In the genomic region with DNA sequence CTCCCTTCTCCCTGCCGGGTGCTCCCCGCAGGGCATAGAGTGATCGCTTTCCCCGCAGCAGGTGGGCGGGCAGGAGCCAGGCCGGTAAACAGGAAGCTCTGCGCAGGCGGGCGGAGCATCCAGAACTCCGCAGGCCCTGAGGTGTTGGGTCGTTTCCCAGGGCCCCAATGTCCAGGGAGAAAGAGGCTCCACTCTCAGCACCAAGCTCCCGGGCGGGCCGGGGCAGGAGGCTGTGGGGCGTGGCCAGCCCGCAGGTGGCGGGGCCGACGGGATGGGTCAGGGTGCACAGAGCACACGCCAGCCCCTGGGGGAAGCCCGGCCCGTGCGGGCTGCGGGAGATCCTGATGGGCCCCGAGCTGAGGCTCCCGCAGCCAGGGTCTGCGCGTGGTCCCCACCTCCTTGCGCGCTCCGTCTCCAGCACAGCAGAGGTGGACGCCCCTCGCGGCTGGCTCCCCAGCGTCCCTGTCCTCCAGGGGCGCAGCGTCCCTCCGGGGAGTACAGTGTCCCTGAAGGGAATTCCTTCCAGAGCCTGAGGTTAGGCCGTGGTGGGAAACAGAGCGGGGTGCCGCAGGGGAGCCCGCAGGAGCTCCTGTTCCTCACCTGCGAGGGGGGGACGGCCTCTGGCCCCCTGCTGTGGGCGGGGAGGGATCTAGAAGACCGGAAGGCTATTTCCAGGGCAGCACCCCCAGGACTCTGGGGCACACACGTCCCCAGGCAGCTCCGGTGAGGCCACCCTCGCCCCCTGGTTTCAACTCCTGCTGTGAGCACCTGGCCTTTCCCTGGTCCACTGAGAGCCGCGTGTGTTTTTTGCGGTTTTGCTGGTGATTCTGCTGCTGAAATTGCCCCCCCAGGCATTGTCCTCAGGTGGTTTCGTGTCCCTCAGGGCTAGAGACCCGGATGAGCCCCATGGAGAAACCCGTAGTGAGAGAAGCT, we compare ENCODE assay signal across 8 cellular contexts. TPM values are rescaled to one million over a fixed set of nuclear protein-coding genes. Genes with fewer than 3 reads are reported as not detected.
DNase-seq lines count a peak whose midpoint lies in the region; ATAC-seq and TF ChIP-seq lines count a peak whose summit lies in the region.

No MANE protein-coding gene starts in this region.

- no peak overlapping the region for H3K4me2 ChIP-seq in PC-3 (ENCODE audit: low read length)

- 45% methylated on average over 28 of the region's 55 CpGs for WGBS in suprapubic skin

- H3K4me3 Mint-ChIP-seq in type B pancreatic cell: no peak overlapping the region

- ATAC-seq in PC-3: no peak

- peaks cover 11% of the 10 kb centered on the region for H3K36me3 Mint-ChIP-seq in type B pancreatic cell

- H3K9ac ChIP-seq in PC-3 (ENCODE audit: low read length): no peak overlapping the region

- no peak for TF ChIP-seq CTCF in kidney epithelial cell (IDR thresholded peaks at IDR 0.05; ENCODE audit: insufficient read depth, low read length, poor library complexity, severe bottlenecking)
- no peak for TF ChIP-seq CTCF in suprapubic skin (IDR thresholded peaks at IDR 0.05)
- TF ChIP-seq CTCF in type B pancreatic cell (conservative IDR thresholded peaks at IDR 0.05): no peak
- TF ChIP-seq CTCF in PC-3 (conservative IDR thresholded peaks at IDR 0.05; ENCODE audit: low read depth, low read length): no peak

- no peaks in the 10 kb centered on the region for H3K9me3 Mint-ChIP-seq in type B pancreatic cell

- intact Hi-C loops in PC-3 (cut with micrococcal nuclease): no loop called here

- POLR2A ChIA-PET in PC-3 (lab: Charles Lee; ENCODE audit: unreplicated experiment): no interaction called here

- no peak overlapping the region for H3K27ac Mint-ChIP-seq in type B pancreatic cell

- no peak for TF ChIP-seq POLR2A in suprapubic skin (IDR thresholded peaks at IDR 0.05)

- BruUV-seq in PC-3 (replicated peaks; lab: Mats Ljungman, UMichigan): no TSS peak

- no peaks in the 10 kb centered on the region for H3K9me3 ChIP-seq in suprapubic skin
- H3K9me3 ChIP-seq in PC-3 (ENCODE audit: low read length): no peaks in the 10 kb centered on the region

- no peaks in the 10 kb centered on the region for H3K9me2 ChIP-seq in PC-3 (replicated peaks; ENCODE audit: low read length)

- peaks cover 2% of the 10 kb centered on the region for H3K36me3 ChIP-seq in kidney epithelial cell (ENCODE audit: control insufficient read depth, insufficient read depth, low read length)
- H3K36me3 ChIP-seq in suprapubic skin: peaks cover 10% of the 10 kb centered on the region
- peaks cover 11% of the 10 kb centered on the region for H3K36me3 ChIP-seq in PC-3 (ENCODE audit: low read depth, low read length)

- H3K4me3 ChIP-seq in kidney epithelial cell (ENCODE audit: low read depth, low read length) (peak overlapping the region; percentile 16), suprapubic skin (peak overlapping the region; percentile 18), PC-3 (ENCODE audit: low read length) (no peak overlapping the region)

- H3K4me1 ChIP-seq in suprapubic skin (peaks cover 16% of the 10 kb centered on the region), PC-3 (ENCODE audit: insufficient read depth, low read length) (no peaks in the 10 kb centered on the region)

- CTCF ChIA-PET in PC-3 (lab: Charles Lee): no interaction called here

- peaks cover 15% of the 10 kb centered on the region; the same call in 1 of the 2 replicates for H3K79me2 ChIP-seq in PC-3 (ENCODE audit: low read length)

- peaks cover 23% of the 10 kb centered on the region for H3K4me1 Mint-ChIP-seq in type B pancreatic cell (ENCODE audit: unreplicated experiment)

- H3F3A ChIP-seq in PC-3 (ENCODE audit: low read length, unreplicated experiment): no peaks in the 10 kb centered on the region

- DNase-seq in activated CD8-positive, alpha-beta memory T cell treated with anti-CD3 and anti-CD28 coated beads for 24 hours: peak; percentile 72
- DNase-seq in activated CD8-positive, alpha-beta memory T cell treated with anti-CD3 and anti-CD28 coated beads, Interleukin-2, amount 50 U/mL, for 48 hours: no peak
- DNase-seq in activated effector memory CD4-positive, alpha-beta T cell treated with Interleukin-2 at 50 U/mL for 16 hours: peak; percentile 36
- DNase-seq in kidney epithelial cell (ENCODE audit: low read depth): no peak
- DNase-seq in suprapubic skin (ENCODE audit: low spot score in 2 of 2): no peak
- no peak for DNase-seq in type B pancreatic cell (ENCODE audit: extremely low spot score, unreplicated experiment)
- DNase-seq in PC-3: no peak
- no peak for DNase-seq in AG08395 (ENCODE audit: low spot score)

- H3K27ac ChIP-seq in suprapubic skin (no peak overlapping the region), PC-3 (ENCODE audit: low read length) (no peak overlapping the region)

- H3K27me3 ChIP-seq in kidney epithelial cell (ENCODE audit: control insufficient read depth, insufficient read depth, low read length) (no peaks in the 10 kb centered on the region), suprapubic skin (no peaks in the 10 kb centered on the region), PC-3 (ENCODE audit: low read length) (no peaks in the 10 kb centered on the region)

- no peaks in the 10 kb centered on the region for H3K27me3 Mint-ChIP-seq in type B pancreatic cell

- no peak for TF ChIP-seq EP300 in suprapubic skin (IDR thresholded peaks at IDR 0.05)

- H4K20me1 ChIP-seq in PC-3 (ENCODE audit: low read length): no peaks in the 10 kb centered on the region

- H2AFZ ChIP-seq in PC-3 (ENCODE audit: low read length): no peak overlapping the region

RNA-seq across cellular contexts. Expression of a gene that starts 12.2 kb away (rescaled TPM):
- total RNA-seq in kidney epithelial cell (26.5 and 26.6 TPM in 2 replicates), suprapubic skin (10 to 100 TPM; 16.5 to 25.7 (median 20.8) TPM), type B pancreatic cell (ENCODE audit: low replicate concordance) (35.9 and 44.5 TPM in 2 replicates), PC-3 (2014; rRNA removed) (16.1 and 21.2 TPM in 2 replicates)

RNA-seq across cellular contexts. Expression of a gene that starts 20.1 kb away (rescaled TPM):
- total RNA-seq in kidney epithelial cell: 1.7 and 7.8 TPM in 2 replicates
- total RNA-seq in suprapubic skin: 10 to 100 TPM; 11.4 to 28.1 (median 20.1) TPM
- 20.0 and 53.8 TPM in 2 replicates for total RNA-seq in type B pancreatic cell (ENCODE audit: low replicate concordance)
- total RNA-seq in PC-3 (2014; rRNA removed): 11.7 and 14.3 TPM in 2 replicates

Comparison
In these comparisons a context has a peak if more than half of its experiments do, and no peak if none do; other contexts are left out.
1. DNase-seq: peak in activated CD8-positive, alpha-beta memory T cell treated with anti-CD3 and anti-CD28 coated beads for 24 hours (single experiment) and activated effector memory CD4-positive, alpha-beta T cell treated with Interleukin-2 at 50 U/mL for 16 hours (single experiment); none in activated CD8-positive, alpha-beta memory T cell treated with anti-CD3 and anti-CD28 coated beads, Interleukin-2, amount 50 U/mL, for 48 hours (single experiment), kidney epithelial cell (single experiment), suprapubic skin (0 of 2), type B pancreatic cell (single experiment), PC-3 (single experiment) and AG08395 (single experiment).